Comparison of ENCODE assay signal across 17 cellular contexts in the genomic region with DNA sequence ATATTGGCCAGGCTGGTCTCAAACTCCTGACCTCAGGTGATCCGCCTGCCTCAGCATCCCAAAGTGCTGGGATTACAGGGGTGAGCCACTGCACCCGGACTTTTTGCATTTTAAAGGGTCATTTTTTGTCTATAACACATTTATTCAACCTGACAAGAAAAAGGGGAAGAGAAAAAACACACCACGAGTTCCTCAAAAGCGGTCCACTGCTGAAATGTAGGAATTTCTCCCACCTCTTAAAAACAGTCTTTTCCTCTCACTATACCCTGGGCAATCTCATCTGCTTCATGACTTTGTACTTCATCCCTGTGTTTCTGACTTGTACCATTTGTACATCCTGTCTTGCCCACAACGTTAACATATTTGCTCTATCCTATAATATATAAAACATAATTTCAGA.
"Had no signal": no experiment of that assay in that cellular context is flagged by ENCODE, and none has a peak within 500 bp of the region (broad histone marks: within the 10 kb centered on the region; RNA-seq: fewer than 3 reads in every experiment).

No MANE protein-coding gene starts in this region.

- H3K27me3 ChIP-seq: left lung, neural progenitor cell, transverse colon had no signal

- H3K9me3 ChIP-seq: left lung had no signal

- DNase-seq: activated CD4-positive, alpha-beta T cell treated with anti-CD3 and anti-CD28 coated beads for 1 hour; activated CD4-positive, alpha-beta T cell treated with anti-CD3 and anti-CD28 coated beads, Interleukin-2, amount 50 U/mL, for 1 hour; activated CD8-positive, alpha-beta T cell treated with anti-CD3 and anti-CD28 coated beads, Interleukin-2, amount 10 ng/mL, durations not matched to agents 7 days and 5 days; activated naive CD4-positive, alpha-beta T cell; central memory CD4-positive, alpha-beta T cell; dermis blood vessel endothelial cell; effector CD8-positive, alpha-beta T cell; erythroblast; foreskin fibroblast; immature natural killer cell; left lung; naive thymus-derived CD8-positive, alpha-beta T cell; small intestine; stimulated activated CD4-positive, alpha-beta T cell treated with anti-CD3 and anti-CD28 coated beads, Interleukin-2, amount 100 ng/mL, for 24 hours; transverse colon had no signal

- H3K4me2 ChIP-seq: neural progenitor cell had no signal

- H3K27ac ChIP-seq: left lung, neural progenitor cell, transverse colon had no signal

- H3K36me3 ChIP-seq: left lung, neural progenitor cell, transverse colon had no signal

- H3K4me3 ChIP-seq: left lung, lung, neural progenitor cell, transverse colon had no signal

- H2AFZ ChIP-seq: neural progenitor cell had no signal

- H3K4me1 ChIP-seq: neural progenitor cell, transverse colon had no signal
